In the genomic region with DNA sequence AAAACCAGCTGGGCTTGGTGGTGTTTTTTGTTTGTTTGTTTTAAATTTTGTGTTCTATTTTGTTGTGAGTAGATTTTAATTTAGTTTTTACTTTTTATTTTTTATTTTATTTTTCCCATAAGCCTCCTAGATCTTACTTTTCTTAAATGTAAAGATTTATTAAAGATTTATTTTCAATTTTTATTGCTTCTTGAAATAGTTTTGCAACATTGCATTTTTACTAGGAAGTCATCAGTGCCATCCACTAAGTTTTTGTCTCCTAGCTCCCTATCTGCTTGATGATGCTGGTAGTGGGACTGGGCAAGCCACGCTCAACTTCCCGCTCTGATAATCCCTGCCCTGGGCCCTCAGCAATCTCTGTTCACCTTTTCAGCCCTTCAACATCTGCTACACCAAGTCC, we compare ENCODE assay signal across 28 cellular contexts.
"Had no signal": no experiment of that assay in that cellular context is flagged by ENCODE, and none has a peak within 500 bp of the region (broad histone marks: within the 10 kb centered on the region; RNA-seq: fewer than 3 reads in every experiment).

No MANE protein-coding gene starts in this region.

- H3K9ac ChIP-seq: SK-N-SH had no signal

- H3K27me3 ChIP-seq: adrenal gland, body of pancreas, breast epithelium, SJSA1 had no signal

- H3K4me1 ChIP-seq: body of pancreas, breast epithelium, SJSA1 had no signal

- H3K4me3 ChIP-seq: adrenal gland, body of pancreas, breast epithelium, SJSA1 had no signal

- FAIRE-seq: astrocyte, TTC549 had no signal

- ATAC-seq: activated CD4-positive, alpha-beta T cell treated with anti-CD3 and anti-CD28 coated beads for 36 hours; activated CD4-positive, CD25-positive, alpha-beta regulatory T cell treated with anti-CD3 and anti-CD28 coated beads, Interleukin-2, amount 50 U/mL, for 24 hours; activated CD8-positive, alpha-beta T cell treated with anti-CD3 and anti-CD28 coated beads, Interleukin-2, amount 10 ng/mL, durations not matched to agents 7 days and 5 days; body of pancreas; Panc1; WTC11 had no signal

- H3K27ac ChIP-seq: adrenal gland, body of pancreas, breast epithelium, SJSA1 had no signal

- H3K36me3 ChIP-seq: adrenal gland, breast epithelium, SJSA1 had no signal

- H3K9me3 ChIP-seq: adrenal gland, body of pancreas, breast epithelium, SJSA1, SK-N-SH had no signal

- DNase-seq: activated CD4-positive, alpha-beta T cell treated with anti-CD3 and anti-CD28 coated beads for 36 hours; activated CD4-positive, alpha-beta T cell treated with anti-CD3 and anti-CD28 coated beads, Interleukin-2, amount 10 ng/mL, durations not matched to agents 7 days and 5 days; activated CD4-positive, alpha-beta T cell treated with anti-CD3 and anti-CD28 coated beads, Interleukin-2, amount 50 U/mL, for 48 hours; activated CD8-positive, alpha-beta T cell treated with anti-CD3 and anti-CD28 coated beads, Interleukin-2, amount 10 ng/mL, durations not matched to agents 7 days and 5 days; activated gamma-delta T cell; activated naive CD4-positive, alpha-beta T cell treated with Interleukin-2 at 50 U/mL for 16 hours; activated naive CD8-positive, alpha-beta T cell treated with anti-CD3 and anti-CD28 coated beads, Interleukin-2, amount 10 ng/mL, durations not matched to agents 7 days and 5 days; activated T-cell treated with anti-CD3 and anti-CD28 coated beads, Interleukin-2, amount 50 U/mL, for 24 hours; adrenal gland; body of pancreas; NCI-H1105; NCI-H1417 treated with DMSO at 0.1 percent for 48 hours; NCI-H187 treated with DMSO at 0.1 percent for 48 hours; NCI-H2081; NCI-H2171 treated with DMSO at 0.1 percent for 48 hours; NCI-H226; NCI-H526 treated with DMSO at 0.1 percent for 48 hours; NCI-H774; RPMI8226; SHP77 treated with DMSO at 0.1 percent for 48 hours; SK-N-SH had no signal

- H3K4me2 ChIP-seq: SK-N-SH had no signal
